In genomic region chr9:37229455-37229854, GRCh38 we compare ENCODE assay signal across 16 cellular contexts.
A peak's percentile ranks its signal among the peaks of the same experiment; 100 is the strongest.
DNase-seq lines count a peak whose midpoint lies in the region; ATAC-seq, FAIRE-seq and TF ChIP-seq lines count a peak whose summit lies in the region.
"Had no signal": no experiment of that assay in that cellular context is flagged by ENCODE, and none has a peak within 500 bp of the region (broad histone marks: within the 10 kb centered on the region; RNA-seq: fewer than 3 reads in every experiment).

No MANE protein-coding gene starts in this region.

- TF ChIP-seq POLR2A in K562 (conservative IDR thresholded peaks at IDR 0.05) (no peak), H54 (IDR thresholded peaks at IDR 0.05; ENCODE audit: low read depth, low read length) (no peak)

- H3K4me2 ChIP-seq in K562 (ENCODE audit: insufficient read depth, low read length): no peak overlapping the region
- H3K4me2 ChIP-seq in GM23338: no peak overlapping the region
- H3K4me2 ChIP-seq: BLaER1 had no signal

- H3F3A ChIP-seq in GM23338 (replicated peaks; ENCODE audit: low read depth): no peaks in the 10 kb centered on the region

- H3K9me3 Mint-ChIP-seq in GM23338: no peaks in the 10 kb centered on the region
- H3K9me3 Mint-ChIP-seq: CD8-positive, alpha-beta memory T cell; H9 had no signal

- H3K4me1 Mint-ChIP-seq in GM23338: peaks cover 27% of the 10 kb centered on the region

- no peak overlapping the region for H3K9ac ChIP-seq in K562 (ENCODE audit: insufficient read depth in 1 of 2, low read depth in 2 of 2, low read length in 2 of 2)
- H3K9ac ChIP-seq: BLaER1, GM23248 had no signal

- H2AFZ ChIP-seq in K562 (ENCODE audit: low read depth, low read length) (no peak overlapping the region), GM23338 (no peak overlapping the region)
- H2AFZ ChIP-seq: GM23248 had no signal

- no peak for DNase-seq in RCC 7860 (ENCODE audit: low spot score)
- DNase-seq in K562 (ENCODE audit: extremely low read depth in 1 of 4, low spot score in 3 of 4): no peak
- DNase-seq in H54 (ENCODE audit: insufficient read length, low spot score): no peak
- no peak for DNase-seq in GM23338 (ENCODE audit: low spot score)
- DNase-seq: AML-193; Caco-2; CD8-positive, alpha-beta memory T cell; DMS 273 treated with DMSO at 0.1 percent for 48 hours; H9 had no signal

- no peak for TF ChIP-seq EP300 in K562 (IDR thresholded peaks at IDR 0.05; ENCODE audit: low read length)

- no TSS peak for BruUV-seq in K562 (replicated peaks; lab: Mats Ljungman, UMichigan)

- peak; percentile 66 for FAIRE-seq in G401.6 (lab: Jason Lieb, UNC)
- peak; percentile 36 for FAIRE-seq in RCC 7860 (lab: Jason Lieb, UNC)
- FAIRE-seq in K562 (lab: Jason Lieb, UNC): no peak
- FAIRE-seq in H54 (lab: Jason Lieb, UNC): no peak
- FAIRE-seq: GM12892, HepG2, HTR-8/SVneo had no signal

- H3K9me1 ChIP-seq in K562 (ENCODE audit: control insufficient read depth, insufficient read depth, low read length): no peaks in the 10 kb centered on the region

- no peak for TF ChIP-seq CTCF in K562 (IDR thresholded peaks at IDR 0.05 in 2 of 3, conservative IDR thresholded peaks at IDR 0.05 in 1 of 3; ENCODE audit: insufficient read depth in 2 of 3, low read depth in 1 of 3, low read length in 3 of 3)
- TF ChIP-seq CTCF in GM23338 (conservative IDR thresholded peaks at IDR 0.05; ENCODE audit: low read depth in 2 of 2): no peak

- H3K27me3 Mint-ChIP-seq in GM23338 (ENCODE audit: insufficient read depth, low read depth, poor library complexity): no peaks in the 10 kb centered on the region
- H3K27me3 Mint-ChIP-seq: CD8-positive, alpha-beta memory T cell had no signal

- no peaks in the 10 kb centered on the region for H3K27me3 ChIP-seq in K562 (ENCODE audit: control insufficient read depth in 2 of 2, insufficient read depth in 2 of 2, low read length in 2 of 2)
- H3K27me3 ChIP-seq in GM23338 (ENCODE audit: insufficient read depth): no peaks in the 10 kb centered on the region
- H3K27me3 ChIP-seq: BLaER1 had no signal

- H3K4me1 ChIP-seq in K562 (replicated peaks in 1 of 2; ENCODE audit: control insufficient read depth in 2 of 2, insufficient read depth in 2 of 2, low read length in 2 of 2): peaks cover 3% of the 10 kb centered on the region in 2 experiments; a peak in 3 of 5 replicates
- peaks cover 31% of the 10 kb centered on the region for H3K4me1 ChIP-seq in GM23338 (ENCODE audit: insufficient read depth)
- H3K4me1 ChIP-seq: Caco-2 had no signal

- no peak overlapping the region for H3K4me3 Mint-ChIP-seq in GM23338
- H3K4me3 Mint-ChIP-seq: CD8-positive, alpha-beta memory T cell; H9 had no signal

- no peak overlapping the region for H3K4me3 ChIP-seq in K562
- H3K4me3 ChIP-seq in GM23338: no peak overlapping the region
- H3K4me3 ChIP-seq: BLaER1, GM23248 had no signal

- 56% methylated on average over 1 of the region's 1 CpG for WGBS in K562 (ENCODE audit: insufficient coverage, low coverage, missing lambda C conversion rate)

- no peaks in the 10 kb centered on the region for H3K9me2 ChIP-seq in GM23338 (ENCODE audit: insufficient read depth)

- in situ Hi-C loops in K562 (cut with MboI): no loop called here

- intact Hi-C loops in K562 (cut with micrococcal nuclease): no loop called here

- ATAC-seq in K562: peak; percentile 45; the same call in 2 of the 3 replicates
- no peak for ATAC-seq in HG03196 (IDR thresholded peaks at IDR 0.05; ENCODE audit: unreplicated experiment)
- ATAC-seq in GM23338: no peak
- ATAC-seq: HepG2 had no signal

- no peak for TF ChIP-seq RAD21 in K562 (CRISPR knock-in tag; conservative IDR thresholded peaks at IDR 0.05 in 1 of 2, IDR thresholded peaks at IDR 0.05 in 1 of 2)

- H3K36me3 ChIP-seq in K562 (ENCODE audit: control insufficient read depth, insufficient read depth, low read length) (peaks cover 14% of the 10 kb centered on the region; the same call in 1 of the 3 replicates), GM23338 (ENCODE audit: insufficient read depth) (no peaks in the 10 kb centered on the region)

- POLR2A ChIA-PET in K562 (lab: Yijun Ruan, JAX): interaction anchor here (0.8 to 1.6 kb wide), 4 partner anchors 10 to 32 kb away, joined by 3 read pairs; no protein-coding TSS in a partner anchor

- H3K27ac ChIP-seq in K562 (ENCODE audit: extremely low read depth, low read depth, low read length) (peak overlapping the region; percentile 31; the same call in 1 of the 3 replicates), GM23338 (ENCODE audit: low read depth) (no peak overlapping the region)
- H3K27ac ChIP-seq: BLaER1, GM23248 had no signal

- H3K36me3 Mint-ChIP-seq in GM23338 (ENCODE audit: low read depth): no peaks in the 10 kb centered on the region; the same call in 2 of the 3 replicates

- no peaks in the 10 kb centered on the region for H4K20me1 ChIP-seq in K562 (replicated peaks; ENCODE audit: control insufficient read depth, insufficient read depth, low read length)
- no peaks in the 10 kb centered on the region for H4K20me1 ChIP-seq in GM23338 (replicated peaks; ENCODE audit: insufficient read depth)

- CTCF ChIA-PET in K562 (lab: Yijun Ruan, JAX; ENCODE audit: low intra/inter-chr PET ratio): no interaction called here

- H3K9me3 ChIP-seq in K562 (replicated peaks; ENCODE audit: control insufficient read depth, insufficient read depth, low read depth, low read length): no peaks in the 10 kb centered on the region; the same call in 1 of the 2 replicates
- H3K9me3 ChIP-seq: BLaER1, Caco-2 had no signal

- no peak overlapping the region for H3K27ac Mint-ChIP-seq in GM23338
- H3K27ac Mint-ChIP-seq: CD8-positive, alpha-beta memory T cell; H9 had no signal

- peaks cover 70% of the 10 kb centered on the region for H3K79me2 ChIP-seq in K562 (ENCODE audit: control insufficient read depth, insufficient read depth, low read length)
- H3K79me2 ChIP-seq in GM23338 (replicated peaks; ENCODE audit: insufficient read depth): peaks cover 7% of the 10 kb centered on the region; the same call in 1 of the 2 replicates

TF ChIP-seq in K562, 482 proteins besides CTCF, POLR2A, EP300 and RAD21:
- TF ChIP-seq C11orf30 (IDR thresholded peaks at IDR 0.05; ENCODE audit: low read depth) (peak; percentile 39; the same call in 1 of the 2 replicates), ZNF316 (IDR thresholded peaks at IDR 0.05) (peak; percentile 61)
- TF ChIP-seq, protein P1, sequence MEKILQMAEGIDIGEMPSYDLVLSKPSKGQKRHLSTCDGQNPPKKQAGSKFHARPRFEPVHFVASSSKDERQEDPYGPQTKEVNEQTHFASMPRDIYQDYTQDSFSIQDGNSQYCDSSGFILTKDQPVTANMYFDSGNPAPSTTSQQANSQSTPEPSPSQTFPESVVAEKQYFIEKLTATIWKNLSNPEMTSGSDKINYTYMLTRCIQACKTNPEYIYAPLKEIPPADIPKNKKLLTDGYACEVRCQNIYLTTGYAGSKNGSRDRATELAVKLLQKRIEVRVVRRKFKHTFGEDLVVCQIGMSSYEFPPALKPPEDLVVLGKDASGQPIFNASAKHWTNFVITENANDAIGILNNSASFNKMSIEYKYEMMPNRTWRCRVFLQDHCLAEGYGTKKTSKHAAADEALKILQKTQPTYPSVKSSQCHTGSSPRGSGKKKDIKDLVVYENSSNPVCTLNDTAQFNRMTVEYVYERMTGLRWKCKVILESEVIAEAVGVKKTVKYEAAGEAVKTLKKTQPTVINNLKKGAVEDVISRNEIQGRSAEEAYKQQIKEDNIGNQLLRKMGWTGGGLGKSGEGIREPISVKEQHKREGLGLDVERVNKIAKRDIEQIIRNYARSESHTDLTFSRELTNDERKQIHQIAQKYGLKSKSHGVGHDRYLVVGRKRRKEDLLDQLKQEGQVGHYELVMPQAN (IDR thresholded peaks at IDR 0.05; ENCODE audit: borderline replicate concordance): no peak
TF ChIP-seq in K562: peak in this region for 2.

TF ChIP-seq in GM23338, 12 proteins besides CTCF, POLR2A, EP300 and RAD21 (continues in another document):
- TF ChIP-seq EZH2 (IDR thresholded peaks at IDR 0.05; ENCODE audit: low read depth, unreplicated experiment) (no peak), EZH2phosphoT487 (IDR thresholded peaks at IDR 0.05; ENCODE audit: unreplicated experiment) (no peak), JUNB (IDR thresholded peaks at IDR 0.05; ENCODE audit: unreplicated experiment) (no peak), ZNF331 (CRISPR knock-in tag; IDR thresholded peaks at IDR 0.05; ENCODE audit: low read depth) (no peak), STAT1 (IDR thresholded peaks at IDR 0.05; ENCODE audit: unreplicated experiment) (no peak), POLR2AphosphoS5 (IDR thresholded peaks at IDR 0.05; ENCODE audit: low read depth) (no peak), CREB1 (CRISPR knock-in tag; IDR thresholded peaks at IDR 0.05; ENCODE audit: low read depth) (no peak)
- TF ChIP-seq, protein P2, sequence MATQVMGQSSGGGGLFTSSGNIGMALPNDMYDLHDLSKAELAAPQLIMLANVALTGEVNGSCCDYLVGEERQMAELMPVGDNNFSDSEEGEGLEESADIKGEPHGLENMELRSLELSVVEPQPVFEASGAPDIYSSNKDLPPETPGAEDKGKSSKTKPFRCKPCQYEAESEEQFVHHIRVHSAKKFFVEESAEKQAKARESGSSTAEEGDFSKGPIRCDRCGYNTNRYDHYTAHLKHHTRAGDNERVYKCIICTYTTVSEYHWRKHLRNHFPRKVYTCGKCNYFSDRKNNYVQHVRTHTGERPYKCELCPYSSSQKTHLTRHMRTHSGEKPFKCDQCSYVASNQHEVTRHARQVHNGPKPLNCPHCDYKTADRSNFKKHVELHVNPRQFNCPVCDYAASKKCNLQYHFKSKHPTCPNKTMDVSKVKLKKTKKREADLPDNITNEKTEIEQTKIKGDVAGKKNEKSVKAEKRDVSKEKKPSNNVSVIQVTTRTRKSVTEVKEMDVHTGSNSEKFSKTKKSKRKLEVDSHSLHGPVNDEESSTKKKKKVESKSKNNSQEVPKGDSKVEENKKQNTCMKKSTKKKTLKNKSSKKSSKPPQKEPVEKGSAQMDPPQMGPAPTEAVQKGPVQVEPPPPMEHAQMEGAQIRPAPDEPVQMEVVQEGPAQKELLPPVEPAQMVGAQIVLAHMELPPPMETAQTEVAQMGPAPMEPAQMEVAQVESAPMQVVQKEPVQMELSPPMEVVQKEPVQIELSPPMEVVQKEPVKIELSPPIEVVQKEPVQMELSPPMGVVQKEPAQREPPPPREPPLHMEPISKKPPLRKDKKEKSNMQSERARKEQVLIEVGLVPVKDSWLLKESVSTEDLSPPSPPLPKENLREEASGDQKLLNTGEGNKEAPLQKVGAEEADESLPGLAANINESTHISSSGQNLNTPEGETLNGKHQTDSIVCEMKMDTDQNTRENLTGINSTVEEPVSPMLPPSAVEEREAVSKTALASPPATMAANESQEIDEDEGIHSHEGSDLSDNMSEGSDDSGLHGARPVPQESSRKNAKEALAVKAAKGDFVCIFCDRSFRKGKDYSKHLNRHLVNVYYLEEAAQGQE (IDR thresholded peaks at IDR 0.05; ENCODE audit: unreplicated experiment): no peak
